In the genomic region with DNA sequence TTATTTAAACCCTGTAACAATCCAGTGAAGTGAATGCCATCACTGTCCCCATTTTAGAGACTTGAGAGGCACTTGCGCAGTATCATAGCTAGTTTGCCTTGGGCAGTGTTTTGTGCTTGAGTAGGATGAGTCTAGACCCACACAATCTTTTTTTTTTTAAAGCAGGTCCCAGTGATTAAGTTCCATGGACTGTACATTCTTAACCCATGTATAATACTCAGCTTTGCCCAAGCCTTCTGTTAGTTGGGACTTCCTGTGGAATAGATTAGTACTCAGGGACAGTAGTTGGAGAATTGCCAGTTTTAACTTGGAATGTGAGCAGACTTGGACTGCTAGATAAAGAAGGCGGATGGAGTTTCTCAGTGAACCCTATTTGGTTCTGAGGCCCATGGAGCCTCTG, we compare ENCODE assay signal across 13 cellular contexts.
DNase-seq lines count a peak whose midpoint lies in the region; ATAC-seq, FAIRE-seq and TF ChIP-seq lines count a peak whose summit lies in the region.
"Had no signal": no experiment of that assay in that cellular context is flagged by ENCODE, and none has a peak within 500 bp of the region (broad histone marks: within the 10 kb centered on the region; RNA-seq: fewer than 3 reads in every experiment).

No MANE protein-coding gene starts in this region.

- POLR2A ChIA-PET in AG04450 (lab: Yijun Ruan, JAX) = interaction anchor here (0.7 kb wide), 1 partner anchor 82 kb away, joined by 6 read pairs; no protein-coding TSS in a partner anchor

- H3K4me3 ChIP-seq in AG04450 (ENCODE audit: low read depth, low read length) = no peak overlapping the region
- H3K4me3 ChIP-seq in epithelial cell of esophagus (ENCODE audit: low read length) = no peak overlapping the region

- TF ChIP-seq CTCF in AG04450 (IDR thresholded peaks at IDR 0.05; ENCODE audit: low read depth, low read length) = no peak
- no peak for TF ChIP-seq CTCF in epithelial cell of esophagus (IDR thresholded peaks at IDR 0.05; ENCODE audit: insufficient read depth, low read depth, low read length, missing control alignments)

- no peak for FAIRE-seq in GM19239 (lab: Jason Lieb, UNC)
- FAIRE-seq: TTC549 had no signal

- no peaks in the 10 kb centered on the region for H3K9me3 ChIP-seq in AG04450 (ENCODE audit: control insufficient read depth, insufficient read depth, low read length)

- DNase-seq in AG04450 (ENCODE audit: low read depth, low spot score) = peak; percentile 55
- peak; percentile 96 for DNase-seq in NCI-H226
- peak; percentile 91 for DNase-seq in epithelial cell of esophagus (ENCODE audit: low read depth)
- DNase-seq in lung microvascular endothelial cell (ENCODE audit: low read depth in 2 of 2) = peak; percentile 48 to 89
- DNase-seq in GM19239 (ENCODE audit: insufficient read length, low spot score) = no peak
- no peak for DNase-seq in effector CD8-positive, alpha-beta T cell (lab: John Stamatoyannopoulos, UW)
- DNase-seq: activated effector memory CD4-positive, alpha-beta T cell treated with anti-CD3 and anti-CD28 coated beads, Interleukin-2, amount 50 U/mL, for 16 hours; CD8-positive, alpha-beta memory T cell; natural killer cell; NCI-H524 treated with DMSO at 0.1 percent for 48 hours had no signal

- no peaks in the 10 kb centered on the region for H3K27me3 ChIP-seq in AG04450 (ENCODE audit: control insufficient read depth, insufficient read depth, low read length)

- H3K27ac ChIP-seq in AG04450 (ENCODE audit: low read depth, low read length) = peak overlapping the region; percentile 34

- CTCF ChIA-PET in AG04450 (lab: Charles Lee) = interaction anchor here (0.6 to 2.1 kb wide), 5 partner anchors 12 to 612 kb away, joined by 4 to 8 read pairs (median 7); no protein-coding TSS in a partner anchor

- no peak for ATAC-seq in GM21529 (IDR thresholded peaks at IDR 0.05; ENCODE audit: unreplicated experiment)
- no peak for ATAC-seq in HG03571 (IDR thresholded peaks at IDR 0.05; ENCODE audit: unreplicated experiment)
- ATAC-seq: natural killer cell had no signal

Comparison
In these comparisons a context has a peak if more than half of its experiments do, and no peak if none do; other contexts are left out.
1. DNase-seq: peak in AG04450 (single experiment), NCI-H226 (single experiment), epithelial cell of esophagus (single experiment) and lung microvascular endothelial cell (2 of 2); none in GM19239 (single experiment) and effector CD8-positive, alpha-beta T cell (single experiment).